ENCODE assay signal across 9 cellular contexts in genomic region chr13:27482996-27483395, GRCh38. TPM values are rescaled to one million over a fixed set of nuclear protein-coding genes. Genes with fewer than 3 reads are reported as not detected.
DNase-seq lines count a peak whose midpoint lies in the region; ATAC-seq, FAIRE-seq and TF ChIP-seq lines count a peak whose summit lies in the region.
"Had no signal": no experiment of that assay in that cellular context is flagged by ENCODE, and none has a peak within 500 bp of the region (broad histone marks: within the 10 kb centered on the region; RNA-seq: fewer than 3 reads in every experiment).

No MANE protein-coding gene starts in this region.

- H2AFZ ChIP-seq in GM12878 (ENCODE audit: control insufficient read depth, low read depth, low read length), result peak overlapping the region; percentile 88

- RAD21 ChIA-PET in GM12878 (lab: Charles Lee; ENCODE audit: unreplicated experiment), result no interaction called here

- peak; percentile 87 for ATAC-seq in GM19467 (IDR thresholded peaks at IDR 0.05; ENCODE audit: unreplicated experiment)
- ATAC-seq in HG03354 (IDR thresholded peaks at IDR 0.05; ENCODE audit: poor library complexity, severe bottlenecking, unreplicated experiment), result peak; percentile 95
- ATAC-seq in GM12878, result peak; percentile 98

- H3K4me3 ChIP-seq in GM12864 (ENCODE audit: low read depth, low read length) (peak overlapping the region; percentile 3; the same call in 1 of the 2 replicates), GM12878 (no peak overlapping the region), uterus (no peak overlapping the region)

- in situ Hi-C loops in GM12878 (cut with MboI), result no loop called here

- CTCF ChIA-PET in GM12878 (lab: Yijun Ruan, JAX), result interaction anchor here (1.5 kb wide), 1 partner anchor 343 kb away, joined by 5 read pairs; no protein-coding TSS in a partner anchor

- TF ChIP-seq POLR2A in GM12878 (IDR thresholded peaks at IDR 0.05; ENCODE audit: low read depth, low read length) (0 out of 2 replicates have a peak, but pooled peaks have one; percentile 21), uterus (IDR thresholded peaks at IDR 0.05) (no peak)

- WGBS in GM12878 (ENCODE audit: insufficient coverage, insufficient replicate concordance, low lambda C conversion rate, missing lambda C conversion rate), result 23% methylated on average over 7 of the region's 7 CpGs

- H3K79me2 ChIP-seq in GM12878 (ENCODE audit: control insufficient read depth, insufficient read depth, low read length), result no peaks in the 10 kb centered on the region

- no peak for TF ChIP-seq RAD21 in GM12878 (IDR thresholded peaks at IDR 0.05; ENCODE audit: insufficient read depth, low read depth, low read length)

- intact Hi-C loops in GM12878 (cut with micrococcal nuclease; ENCODE audit: unreplicated experiment), result no loop called here
- intact Hi-C loops in uterus (cut with DNase I; ENCODE audit: low total_unique reads), result no loop called here

- DNase-seq in GM12864 (ENCODE audit: low read depth) (peak; percentile 87), GM12878 (ENCODE audit: low read depth, low spot score) (peak; percentile 55), glomerular visceral epithelial cell (ENCODE audit: extremely low spot score) (no peak), uterus (no peak), A172 (ENCODE audit: low spot score) (no peak), HTR-8/SVneo (ENCODE audit: insufficient read length, low spot score) (no peak)
- DNase-seq: NCI-H1105 treated with DMSO at 0.1 percent for 48 hours had no signal

- BruUV-seq in GM12878 (replicated peaks; lab: Mats Ljungman, UMichigan), result no TSS peak

- POLR2A ChIA-PET in GM12878 (lab: Charles Lee), result no interaction called here

- SMC1A ChIA-PET in GM12878 (lab: Charles Lee; ENCODE audit: uncharacterized antibody, unreplicated experiment), result interaction anchor here (1.2 kb wide), 1 partner anchor 343 kb away, joined by 3 read pairs; no protein-coding TSS in a partner anchor

- H4K20me1 ChIP-seq in GM12878 (ENCODE audit: control insufficient read depth, insufficient read depth), result no peaks in the 10 kb centered on the region

- peak overlapping the region; percentile 68 for H3K4me2 ChIP-seq in GM12878 (ENCODE audit: control insufficient read depth, insufficient read depth)

- TF ChIP-seq CTCF in GM12864 (IDR thresholded peaks at IDR 0.05; ENCODE audit: low read depth, low read length, missing control alignments) (no peak), GM12878 (IDR thresholded peaks at IDR 0.05 in 2 of 3, conservative IDR thresholded peaks at IDR 0.05 in 1 of 3; ENCODE audit: control insufficient read depth in 2 of 3, extremely low read depth in 1 of 3, insufficient read depth in 1 of 3, low read depth in 3 of 3, low read length in 3 of 3) (no peak), uterus (IDR thresholded peaks at IDR 0.05) (no peak)

- peak; percentile 96 for FAIRE-seq in GM12878 (lab: Jason Lieb, UNC)
- no peak for FAIRE-seq in HTR-8/SVneo (lab: Jason Lieb, UNC)

- H3K9me3 ChIP-seq in GM12878 (replicated peaks; ENCODE audit: control insufficient read depth, insufficient read depth, low read length) (peaks cover 10% of the 10 kb centered on the region; the same call in 2 of the 3 replicates), uterus (no peaks in the 10 kb centered on the region)

- H3K4me1 ChIP-seq in GM12878 (ENCODE audit: control insufficient read depth, insufficient read depth, low read length) (peaks cover 23% of the 10 kb centered on the region), uterus (no peaks in the 10 kb centered on the region)

- H3K27me3 ChIP-seq in GM12878 (replicated peaks in 1 of 2; ENCODE audit: control insufficient read depth in 2 of 2, insufficient read depth in 2 of 2, low read length in 1 of 2) (no peaks in the 10 kb centered on the region), uterus (no peaks in the 10 kb centered on the region)

- H3K27ac ChIP-seq in GM12878 (ENCODE audit: control insufficient read depth, insufficient read depth), result peak overlapping the region; percentile 44
- no peak overlapping the region for H3K27ac ChIP-seq in uterus

- TF ChIP-seq EP300 in GM12878 (IDR thresholded peaks at IDR 0.05; ENCODE audit: borderline replicate concordance in 1 of 2, control insufficient read depth in 1 of 2, low read depth in 2 of 2, low read length in 2 of 2), result no peak

- no peak overlapping the region for H3K9ac ChIP-seq in GM12878 (ENCODE audit: control insufficient read depth, insufficient read depth, low read length)

- H3K36me3 ChIP-seq in GM12878 (ENCODE audit: control insufficient read depth in 2 of 2, insufficient read depth in 2 of 2, low read length in 1 of 2) (no peaks in the 10 kb centered on the region), uterus (no peaks in the 10 kb centered on the region)

TF ChIP-seq in GM12878, 131 proteins besides CTCF, POLR2A, EP300 and RAD21 (continues in another document):
- peak; percentile 28; the same call in 1 of the 2 replicates for TF ChIP-seq ATF2 (IDR thresholded peaks at IDR 0.05; ENCODE audit: low read length)
- TF ChIP-seq SPI1 (IDR thresholded peaks at IDR 0.05; ENCODE audit: borderline replicate concordance, insufficient read depth, low read depth, low read length), result peak; percentile 29; the same call in 1 of the 2 replicates
- TF ChIP-seq CREB1 (IDR thresholded peaks at IDR 0.05; ENCODE audit: low read depth), result 0 out of 2 replicates have a peak, but pooled peaks have one; percentile 23
- TF ChIP-seq IKZF1 (conservative IDR thresholded peaks at IDR 0.05), result peak; percentile 25; the same call in 1 of the 2 replicates
- TF ChIP-seq ZSCAN29 (IDR thresholded peaks at IDR 0.05), result no peak
- 0 out of 2 replicates have a peak, but pooled peaks have one; percentile 18 for TF ChIP-seq CREM (IDR thresholded peaks at IDR 0.05; ENCODE audit: low read depth)
- TF ChIP-seq ATF7 (IDR thresholded peaks at IDR 0.05; ENCODE audit: low read depth), result peak; percentile 78
- TF ChIP-seq RELA (IDR thresholded peaks at IDR 0.05; ENCODE audit: borderline replicate concordance, partially characterized antibody), result no peak
- TF ChIP-seq NRF1 (conservative IDR thresholded peaks at IDR 0.05; ENCODE audit: low read depth, low read length), result no peak
- TF ChIP-seq NBN (IDR thresholded peaks at IDR 0.05), result peak; percentile 58; the same call in 1 of the 2 replicates
- TF ChIP-seq CBX5 (IDR thresholded peaks at IDR 0.05; ENCODE audit: low read depth), result 0 out of 2 replicates have a peak, but pooled peaks have one; percentile 62
- TF ChIP-seq YY1 (IDR thresholded peaks at IDR 0.05; ENCODE audit: low read depth, low read length), result peak; percentile 83; the same call in 1 of the 2 replicates
- 0 out of 2 replicates have a peak, but pooled peaks have one; percentile 22 for TF ChIP-seq JUNB (IDR thresholded peaks at IDR 0.05)

RNA-seq across cellular contexts. Expression of gene MTIF3, which starts 32.6 kb away (rescaled TPM):
- total RNA-seq in GM12878 (2013; cell fraction: nucleolus; rRNA removed), result 15.5 and 17.9 TPM in 2 replicates
- total RNA-seq in GM12878 (2014; rRNA removed) (26.0 and 47.3 TPM in 2 replicates), GM12878 (2014; rRNA removed; fragmentation: Illumina TruSeq; extraction: Trizol) (44.2 and 48.4 TPM in 2 replicates), GM12878 (2021) (22.4 and 22.5 TPM in 2 replicates), uterus (100 to 1,000 TPM in 1 of 4 donors, 10 to 100 TPM in 3; 14.6 to 102 (median 40.0) TPM)
- polyA plus RNA-seq in GM12878 (2011; ENCODE audit: low read depth), result 53.6 TPM
- polyA plus RNA-seq in GM12878 (2011; rRNA removed) (49.1 and 70.3 TPM in 2 replicates), GM12878 (2014; fragmentation: Illumina TruSeq; extraction: Trizol) (68.0 and 75.1 TPM in 2 replicates), GM12878 (2014; fragmentation: Nextera tagmentation; extraction: Ambion mirVana) (10 to 100 TPM; 64.7 to 73.9 TPM), GM12878 (2014; rRNA removed) (29.4 and 40.0 TPM in 2 replicates), GM12878 (2016; fragmentation: Nextera tagmentation; extraction: Ambion mirVana) (10 to 100 TPM; 50.3 to 51.1 TPM)
- polyA plus RNA-seq in GM12878 (2011; cell fraction: cytosol; rRNA removed), result 28.7 and 35.2 TPM in 2 replicates
- polyA plus RNA-seq in GM12878 (2011; cell fraction: nucleus; rRNA removed), result 22.3 and 24.4 TPM in 2 replicates
- polyA plus RNA-seq in GM12878 (2012), result 33.7 and 45.7 TPM in 2 replicates
- polyA minus RNA-seq in GM12878 (2011; rRNA and poly(A)+ RNA removed), result 14.3 and 17.0 TPM in 2 replicates
- 6.7 and 9.4 TPM in 2 replicates for polyA minus RNA-seq in GM12878 (2011; cell fraction: cytosol; rRNA and poly(A)+ RNA removed)
- polyA minus RNA-seq in GM12878 (2011; cell fraction: nucleus; rRNA and poly(A)+ RNA removed), result 6.4 and 9.1 TPM in 2 replicates
- 77.4 and 113 TPM in 2 replicates for total RNA-seq in A172 (2014; rRNA removed; shearing (Covaris generic))

RNA-seq across cellular contexts. Expression of gene GTF3A, which starts 58.6 kb away (rescaled TPM):
- total RNA-seq in GM12878 (2013; cell fraction: nucleolus; rRNA removed), result 46.3 and 49.6 TPM in 2 replicates
- total RNA-seq in GM12878 (2014; rRNA removed), result 232 TPM in 2 replicates
- 247 and 249 TPM in 2 replicates for total RNA-seq in GM12878 (2014; rRNA removed; fragmentation: Illumina TruSeq; extraction: Trizol)
- 192 and 201 TPM in 2 replicates for total RNA-seq in GM12878 (2021)
- 91.2 TPM for polyA plus RNA-seq in GM12878 (2011; ENCODE audit: low read depth)
- 150 and 204 TPM in 2 replicates for polyA plus RNA-seq in GM12878 (2011; rRNA removed)
- 91.1 and 113 TPM in 2 replicates for polyA plus RNA-seq in GM12878 (2011; cell fraction: cytosol; rRNA removed)
- 81.1 and 86.9 TPM in 2 replicates for polyA plus RNA-seq in GM12878 (2011; cell fraction: nucleus; rRNA removed)
- polyA plus RNA-seq in GM12878 (2012), result 94.7 and 123 TPM in 2 replicates
- 350 and 400 TPM in 2 replicates for polyA plus RNA-seq in GM12878 (2014; fragmentation: Illumina TruSeq; extraction: Trizol)
- 100 to 1,000 TPM in 1 of 2 experiments, 10 to 100 TPM in 1; 74.2 to 187 TPM for polyA plus RNA-seq in GM12878 (2014; fragmentation: Nextera tagmentation; extraction: Ambion mirVana)
- 183 and 199 TPM in 2 replicates for polyA plus RNA-seq in GM12878 (2014; rRNA removed)
- 100 to 1,000 TPM; 501 to 524 TPM for polyA plus RNA-seq in GM12878 (2016; fragmentation: Nextera tagmentation; extraction: Ambion mirVana)
- polyA minus RNA-seq in GM12878 (2011; rRNA and poly(A)+ RNA removed), result 63.6 and 75.4 TPM in 2 replicates
- polyA minus RNA-seq in GM12878 (2011; cell fraction: cytosol; rRNA and poly(A)+ RNA removed), result 36.8 and 43.0 TPM in 2 replicates
- 34.5 and 66.4 TPM in 2 replicates for polyA minus RNA-seq in GM12878 (2011; cell fraction: nucleus; rRNA and poly(A)+ RNA removed)
- 100 to 1,000 TPM in 2 of 4 donors, 10 to 100 TPM in 2; 31.8 to 174 (median 98.3) TPM for total RNA-seq in uterus
- total RNA-seq in A172 (2014; rRNA removed; shearing (Covaris generic)), result 150 and 155 TPM in 2 replicates

Comparison
In these comparisons a context has a peak if more than half of its experiments do, and no peak if none do; other contexts are left out.
1. DNase-seq: peak in GM12864 (single experiment) and GM12878 (single experiment); none in glomerular visceral epithelial cell (single experiment), uterus (0 of 2), A172 (single experiment) and HTR-8/SVneo (single experiment).
2. Peak in every context shown above with its lines, with median percentiles within 50 percentile points of each other: ATAC-seq.